ENCODE assay signal across 18 cellular contexts in the genomic region with DNA sequence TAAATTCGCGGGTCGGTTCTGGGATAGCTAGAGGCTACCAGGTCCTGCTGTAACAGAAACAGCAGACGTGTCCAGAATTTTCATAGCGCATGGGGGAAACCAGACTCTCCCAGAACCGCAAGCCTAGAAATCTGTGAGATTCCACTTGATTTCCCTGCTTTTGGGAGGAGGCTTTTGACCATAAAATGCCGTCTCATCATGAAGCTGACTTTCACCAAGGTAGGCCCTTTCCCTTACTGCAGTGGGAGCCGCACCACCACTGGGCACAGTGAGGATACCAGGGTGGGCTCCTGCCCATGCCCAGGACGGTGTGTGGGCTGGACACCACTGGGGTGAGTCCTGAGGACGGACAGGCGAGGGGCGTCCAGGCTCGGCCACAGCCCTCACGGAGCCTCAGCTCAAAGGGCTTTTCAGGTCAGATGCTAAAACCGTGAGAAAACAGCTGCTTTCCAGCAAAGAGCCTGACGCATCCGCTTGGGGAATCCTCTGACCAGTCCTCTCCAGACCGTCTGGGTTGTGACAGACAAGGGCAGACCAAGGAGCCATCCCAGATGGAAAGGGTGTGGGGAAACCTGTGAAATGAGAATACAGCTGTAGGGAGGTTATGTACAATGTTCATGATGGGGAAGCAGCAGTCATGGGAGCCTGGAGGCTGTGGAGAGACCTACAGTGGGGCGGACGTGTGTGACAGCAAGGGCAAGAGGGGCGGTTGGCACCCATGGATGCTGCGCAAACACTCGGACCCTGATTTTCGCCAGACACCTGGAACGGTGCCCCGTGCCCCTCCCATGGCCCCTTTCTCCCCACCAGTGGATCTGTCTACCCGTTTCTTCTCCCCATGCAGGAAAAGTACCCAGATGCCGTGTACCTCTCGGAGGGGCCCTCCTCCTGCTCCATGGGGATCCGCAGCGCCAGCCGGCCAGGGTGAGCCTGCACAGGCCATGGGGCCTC. TPM values are rescaled to one million over a fixed set of nuclear protein-coding genes. Genes with fewer than 3 reads are reported as not detected.
DNase-seq lines count a peak whose midpoint lies in the region; ATAC-seq and TF ChIP-seq lines count a peak whose summit lies in the region.
"Had no signal": no experiment of that assay in that cellular context is flagged by ENCODE, and none has a peak within 500 bp of the region (broad histone marks: within the 10 kb centered on the region; RNA-seq: fewer than 3 reads in every experiment).

No MANE protein-coding gene starts in this region.

- H3K4me3 Mint-ChIP-seq in activated naive CD4-positive, alpha-beta T cell treated with anti-CD3 and anti-CD28 coated beads, Interleukin-2, amount 50 U/mL, for 24 hours, result no peak overlapping the region
- no peak overlapping the region for H3K4me3 Mint-ChIP-seq in nephron progenitor cell
- H3K4me3 Mint-ChIP-seq: stimulated activated naive CD8-positive, alpha-beta T cell treated with anti-CD3 and anti-CD28 coated beads, Interleukin-15, Interleukin-2, amounts not matched to agents 100 ng/mL and 50 ng/mL, for 24 hours had no signal

- TF ChIP-seq POLR2A in upper lobe of left lung (IDR thresholded peaks at IDR 0.05), result no peak

- H3K9me3 Mint-ChIP-seq in activated naive CD4-positive, alpha-beta T cell treated with anti-CD3 and anti-CD28 coated beads, Interleukin-2, amount 50 U/mL, for 24 hours, result no peaks in the 10 kb centered on the region
- H3K9me3 Mint-ChIP-seq in nephron progenitor cell, result peaks cover 7% of the 10 kb centered on the region
- H3K9me3 Mint-ChIP-seq: stimulated activated naive CD8-positive, alpha-beta T cell treated with anti-CD3 and anti-CD28 coated beads, Interleukin-15, Interleukin-2, amounts not matched to agents 100 ng/mL and 50 ng/mL, for 24 hours had no signal

- no peak for TF ChIP-seq CTCF in fibroblast of mammary gland (conservative IDR thresholded peaks at IDR 0.05; ENCODE audit: control insufficient read depth, insufficient read depth, low read depth, low read length)
- TF ChIP-seq CTCF in nephron progenitor cell (IDR thresholded peaks at IDR 0.05), result no peak
- TF ChIP-seq CTCF in upper lobe of left lung (IDR thresholded peaks at IDR 0.05), result no peak

- no peak for DNase-seq in activated naive CD4-positive, alpha-beta T cell treated with anti-CD3 and anti-CD28 coated beads, Interleukin-2, amount 50 U/mL, for 16 hours
- DNase-seq in fibroblast of mammary gland (ENCODE audit: low read depth) (peak; percentile 60), nephron progenitor cell (no peak), upper lobe of left lung (peak in 1 of 2 donors; percentile 59), NCI-H526 treated with DMSO at 0.1 percent for 48 hours (lab: John Stamatoyannopoulos, UW) (no peak), mucosa of gallbladder (ENCODE audit: low spot score) (no peak)
- no peak for DNase-seq in stimulated activated CD4-positive, alpha-beta T cell treated with anti-CD3 and anti-CD28 coated beads, Interleukin-4, amount 100 ng/mL, for 24 hours
- DNase-seq: activated CD8-positive, alpha-beta memory T cell treated with anti-CD3 and anti-CD28 coated beads, Interleukin-2, amount 50 U/mL, for 4 hours; amygdala; H7; NCI-H187 treated with DMSO at 0.1 percent for 48 hours; NCI-H526; retina had no signal

- ATAC-seq in upper lobe of left lung (ENCODE audit: low FRiP score in 2 of 2), result peak; percentile 47 to 57
- ATAC-seq: activated CD4-positive, CD25-positive, alpha-beta regulatory T cell treated with anti-CD3 and anti-CD28 coated beads, Interleukin-2, amount 50 U/mL, for 24 hours; Panc1 had no signal

- peak in 2 of 4 donors; percentile 17 to 38 for TF ChIP-seq EP300 in upper lobe of left lung (IDR thresholded peaks at IDR 0.05)

- H3K9me3 ChIP-seq in upper lobe of left lung, result no peaks in the 10 kb centered on the region

- no peaks in the 10 kb centered on the region for H3K27me3 Mint-ChIP-seq in activated naive CD4-positive, alpha-beta T cell treated with anti-CD3 and anti-CD28 coated beads, Interleukin-2, amount 50 U/mL, for 24 hours
- H3K27me3 Mint-ChIP-seq in nephron progenitor cell (ENCODE audit: low read depth, poor library complexity), result no peaks in the 10 kb centered on the region
- H3K27me3 Mint-ChIP-seq: stimulated activated naive CD8-positive, alpha-beta T cell treated with anti-CD3 and anti-CD28 coated beads, Interleukin-15, Interleukin-2, amounts not matched to agents 100 ng/mL and 50 ng/mL, for 24 hours had no signal

- H3K4me3 ChIP-seq in fibroblast of mammary gland (ENCODE audit: control insufficient read depth, low read depth, low read length), result no peak overlapping the region
- no peak overlapping the region for H3K4me3 ChIP-seq in upper lobe of left lung

- WGBS in upper lobe of left lung, 2 donors, result 86 to 93% methylated on average over 20 to 32 of the region's 32 CpGs

- H3K36me3 ChIP-seq in upper lobe of left lung, result peaks cover 7 to 40% (median 26%) of the 10 kb centered on the region in 4 donors

- no peaks in the 10 kb centered on the region for H3K4me1 Mint-ChIP-seq in activated naive CD4-positive, alpha-beta T cell treated with anti-CD3 and anti-CD28 coated beads, Interleukin-2, amount 50 U/mL, for 24 hours
- peaks cover 35% of the 10 kb centered on the region for H3K4me1 Mint-ChIP-seq in nephron progenitor cell

- peaks cover 0 to 5% (median 4%) of the 10 kb centered on the region in 4 donors for H3K4me1 ChIP-seq in upper lobe of left lung
- H3K4me1 ChIP-seq: foreskin keratinocyte had no signal

- H3K36me3 Mint-ChIP-seq in activated naive CD4-positive, alpha-beta T cell treated with anti-CD3 and anti-CD28 coated beads, Interleukin-2, amount 50 U/mL, for 24 hours, result peaks cover 5% of the 10 kb centered on the region
- H3K36me3 Mint-ChIP-seq in nephron progenitor cell (ENCODE audit: low read depth), result peaks cover 27% of the 10 kb centered on the region

- peak overlapping the region in 3 of 4 donors; percentile 6 to 49 (median 8) for H3K27ac ChIP-seq in upper lobe of left lung

- peak overlapping the region; percentile 23 for H3K27ac Mint-ChIP-seq in activated naive CD4-positive, alpha-beta T cell treated with anti-CD3 and anti-CD28 coated beads, Interleukin-2, amount 50 U/mL, for 24 hours
- peak overlapping the region; percentile 57 for H3K27ac Mint-ChIP-seq in nephron progenitor cell
- H3K27ac Mint-ChIP-seq: stimulated activated naive CD8-positive, alpha-beta T cell treated with anti-CD3 and anti-CD28 coated beads, Interleukin-15, Interleukin-2, amounts not matched to agents 100 ng/mL and 50 ng/mL, for 24 hours had no signal

- H3K27me3 ChIP-seq in upper lobe of left lung, result no peaks in the 10 kb centered on the region
- H3K27me3 ChIP-seq: foreskin keratinocyte had no signal

RNA-seq across cellular contexts. Expression of a gene that starts 59.2 kb away (rescaled TPM):
- total RNA-seq in upper lobe of left lung (10 to 100 TPM in 2 of 6 donors, 1 to 10 TPM in 4; 4.7 to 16.6 (median 6.5) TPM), mucosa of gallbladder (7.3 TPM)
